1 cellular context compared by ENCODE assay signal in genomic region chr16:49638696-49639629, GRCh38.
TF ChIP-seq lines count a peak whose summit lies in the region.

No MANE protein-coding gene starts in this region.

TF ChIP-seq in endothelial cell of umbilical vein, 7 proteins besides CTCF, POLR2A, EP300 and RAD21:
- TF ChIP-seq MAX (IDR thresholded peaks at IDR 0.05; ENCODE audit: insufficient read depth, insufficient read length) (no peak), GATA2 (IDR thresholded peaks at IDR 0.05; ENCODE audit: insufficient read depth, insufficient read length, low read depth, low read length) (no peak), POLR2AphosphoS5 (IDR thresholded peaks at IDR 0.05; ENCODE audit: insufficient read depth, low read depth, low read length) (no peak), JUN (IDR thresholded peaks at IDR 0.05; ENCODE audit: borderline replicate concordance, insufficient read depth, insufficient read length, low read depth) (no peak), FOS (IDR thresholded peaks at IDR 0.05; ENCODE audit: borderline replicate concordance, insufficient read depth, low read length) (no peak), MYC (IDR thresholded peaks at IDR 0.05; ENCODE audit: low read depth, low read length) (no peak), EZH2 (IDR thresholded peaks at IDR 0.05; ENCODE audit: borderline replicate concordance, low read depth, low read length, severe bottlenecking) (no peak)
